12 cellular contexts compared by ENCODE assay signal in the genomic region with DNA sequence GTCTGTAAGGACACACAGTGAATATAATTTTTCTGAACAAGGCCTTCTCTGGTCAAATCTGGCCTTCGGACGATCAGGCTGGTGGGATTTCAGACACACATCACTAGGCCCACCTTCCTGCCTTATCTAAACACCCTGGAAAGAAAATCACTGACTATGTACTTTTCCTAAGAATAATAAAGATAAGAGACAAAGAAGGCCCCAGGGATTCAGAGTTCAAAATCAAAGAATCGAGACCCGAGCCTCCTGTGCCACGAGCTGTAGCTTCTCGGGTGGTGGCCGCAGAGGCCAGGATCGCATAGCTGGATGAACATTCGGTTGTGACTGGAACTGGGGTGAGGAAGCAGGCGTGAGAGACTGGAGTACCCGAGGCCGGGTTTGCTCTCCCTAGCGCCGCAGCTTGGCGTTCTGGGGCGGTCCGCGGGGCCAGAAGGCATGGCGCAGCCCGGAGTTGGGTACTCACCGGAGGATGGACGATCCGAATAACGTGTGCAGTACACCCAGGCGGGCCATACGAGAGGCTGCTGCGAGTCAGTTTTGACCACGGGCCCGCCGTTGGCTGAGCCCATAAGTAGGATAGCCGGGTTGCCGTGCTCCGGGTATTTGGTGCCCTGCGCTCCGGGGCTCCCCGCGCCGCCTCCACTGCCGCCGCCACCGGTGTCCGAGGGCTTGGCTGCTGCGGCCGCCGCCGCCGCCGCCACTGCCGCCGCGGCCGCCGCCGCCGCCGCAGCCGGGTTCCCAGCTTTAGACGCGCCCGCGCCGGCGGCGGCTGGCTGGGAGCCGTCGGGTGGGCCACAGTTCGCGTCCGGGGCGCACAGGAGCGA. TPM values are rescaled to one million over a fixed set of nuclear protein-coding genes. Genes with fewer than 3 reads are reported as not detected.
A peak's percentile ranks its signal among the peaks of the same experiment; 100 is the strongest.
DNase-seq lines count a peak whose midpoint lies in the region; ATAC-seq, FAIRE-seq and TF ChIP-seq lines count a peak whose summit lies in the region.
"Had no signal": no experiment of that assay in that cellular context is flagged by ENCODE, and none has a peak within 500 bp of the region (broad histone marks: within the 10 kb centered on the region; RNA-seq: fewer than 3 reads in every experiment).

No MANE protein-coding gene starts in this region.

- H3K4me1 ChIP-seq in endothelial cell of umbilical vein (ENCODE audit: control insufficient read depth, extremely low read depth, insufficient read depth, low read length) (peaks cover 4% of the 10 kb centered on the region), gastrocnemius medialis (peaks cover 8 to 9% of the 10 kb centered on the region in 2 donors)

- DNase-seq in NCI-H526 treated with DMSO at 0.1 percent for 48 hours (lab: John Stamatoyannopoulos, UW) (peak; percentile 31), NCI-H526 (lab: John Stamatoyannopoulos, UW) (no peak), HS-5 (ENCODE audit: low read depth) (peak; percentile 20), endothelial cell of umbilical vein (ENCODE audit: low read depth, low spot score) (no peak), gastrocnemius medialis (no peak)
- DNase-seq: ACHN; effector memory CD8-positive, alpha-beta T cell; KG1 had no signal

- FAIRE-seq in endothelial cell of umbilical vein (lab: Jason Lieb, UNC), result no peak

- ATAC-seq in gastrocnemius medialis, result no peak
- no peak for ATAC-seq in HG03097 (IDR thresholded peaks at IDR 0.05; ENCODE audit: low FRiP score, unreplicated experiment)
- no peak for ATAC-seq in GM18873 (IDR thresholded peaks at IDR 0.05; ENCODE audit: low FRiP score, unreplicated experiment)
- ATAC-seq in HG02870 (IDR thresholded peaks at IDR 0.05; ENCODE audit: unreplicated experiment), result no peak
- ATAC-seq: effector memory CD8-positive, alpha-beta T cell had no signal

- no peak overlapping the region for H2AFZ ChIP-seq in endothelial cell of umbilical vein (ENCODE audit: low read depth, low read length)

- CTCF ChIA-PET in endothelial cell of umbilical vein (lab: Charles Lee), result interaction anchor here (1.1 to 4.5 kb wide), 2 partner anchors 9 to 813 kb away, joined by 3 to 48 read pairs; no protein-coding TSS in a partner anchor

- H3K27ac ChIP-seq in endothelial cell of umbilical vein (ENCODE audit: insufficient read depth, low read depth, low read length), result no peak overlapping the region
- H3K27ac ChIP-seq in gastrocnemius medialis, result peak overlapping the region; percentile 92 to 97 (median 96)

- no peaks in the 10 kb centered on the region for H4K20me1 ChIP-seq in endothelial cell of umbilical vein (replicated peaks; ENCODE audit: control insufficient read depth, extremely low read depth, insufficient read depth, low read length)

- intact Hi-C loops in endothelial cell of umbilical vein (cut with micrococcal nuclease), result no loop called here
- intact Hi-C loops in gastrocnemius medialis (cut with DNase I; ENCODE audit: low total_unique reads), result loop anchor here (5.0 kb wide), 1 partner anchor 911 kb away; a partner anchor contains a TSS

- H3K4me3 ChIP-seq in endothelial cell of umbilical vein (replicated peaks in 1 of 3; ENCODE audit: insufficient read depth in 1 of 3, low read depth in 1 of 3, low read length in 3 of 3) (no peak overlapping the region), gastrocnemius medialis (peak overlapping the region; percentile 56 to 93 (median 80))

- H3K36me3 ChIP-seq in endothelial cell of umbilical vein (ENCODE audit: control insufficient read depth in 2 of 2, extremely low read depth in 1 of 2, insufficient read depth in 2 of 2, low read length in 2 of 2), result no peaks in the 10 kb centered on the region
- H3K36me3 ChIP-seq in gastrocnemius medialis, result no peaks in the 10 kb centered on the region

- no peak overlapping the region for H3K4me2 ChIP-seq in endothelial cell of umbilical vein (ENCODE audit: insufficient read depth, low read length)

- peaks cover 83 to 94% of the 10 kb centered on the region in 2 experiments for H3K27me3 ChIP-seq in endothelial cell of umbilical vein (ENCODE audit: control insufficient read depth in 2 of 2, insufficient read depth in 2 of 2, low read length in 2 of 2)
- no peaks in the 10 kb centered on the region for H3K27me3 ChIP-seq in gastrocnemius medialis

- in situ Hi-C loops in gastrocnemius medialis (cut with MboI; ENCODE audit: low sequenced_read_pairs in 4 of 4), result loop anchor here in 1 of 4 donors (10.0 kb wide), 1 partner anchor 531 kb away; no protein-coding TSS in a partner anchor

- TF ChIP-seq CTCF in endothelial cell of umbilical vein (IDR thresholded peaks at IDR 0.05; ENCODE audit: extremely low read depth in 1 of 2, insufficient read depth in 1 of 2, low read depth in 1 of 2, low read length in 2 of 2), result no peak
- TF ChIP-seq CTCF in gastrocnemius medialis (IDR thresholded peaks at IDR 0.05 in 4 of 5, conservative IDR thresholded peaks at IDR 0.05 in 1 of 5), result no peak

- dilution Hi-C loops in endothelial cell of umbilical vein (cut with MboI; ENCODE audit: extremely low pct_ligation_motif_present, low sequenced_read_pairs), result no loop called here

- no peak overlapping the region for H3K9ac ChIP-seq in endothelial cell of umbilical vein (replicated peaks; ENCODE audit: extremely low read depth, insufficient read depth, low read length)

- no peaks in the 10 kb centered on the region for H3K9me3 ChIP-seq in endothelial cell of umbilical vein (replicated peaks; ENCODE audit: control insufficient read depth, insufficient read depth, low read length)
- H3K9me3 ChIP-seq in gastrocnemius medialis, result no peaks in the 10 kb centered on the region

- POLR2A ChIA-PET in endothelial cell of umbilical vein (lab: Charles Lee), result no interaction called here

- H3K79me2 ChIP-seq in endothelial cell of umbilical vein (ENCODE audit: control insufficient read depth, insufficient read depth, low read length), result no peaks in the 10 kb centered on the region

- TF ChIP-seq POLR2A in endothelial cell of umbilical vein (IDR thresholded peaks at IDR 0.05; ENCODE audit: low read depth, low read length), result no peak
- TF ChIP-seq POLR2A in gastrocnemius medialis (IDR thresholded peaks at IDR 0.05), result no peak

- no peaks in the 10 kb centered on the region for H3K9me1 ChIP-seq in endothelial cell of umbilical vein (replicated peaks; ENCODE audit: control insufficient read depth, extremely low read depth, insufficient read depth, low read length)

- BruUV-seq in endothelial cell of umbilical vein (replicated peaks; lab: Mats Ljungman, UMichigan), result no TSS peak

TF ChIP-seq in endothelial cell of umbilical vein, 7 proteins besides CTCF, POLR2A, EP300 and RAD21:
- TF ChIP-seq FOS (IDR thresholded peaks at IDR 0.05; ENCODE audit: borderline replicate concordance, insufficient read depth, low read length), result no peak
- TF ChIP-seq EZH2 (IDR thresholded peaks at IDR 0.05; ENCODE audit: borderline replicate concordance, low read depth, low read length, severe bottlenecking), result peak; percentile 70
TF ChIP-seq in endothelial cell of umbilical vein: peak in this region for 1.

RNA-seq across cellular contexts. Expression of a gene that starts 1.4 kb away (rescaled TPM):
- total RNA-seq in endothelial cell of umbilical vein, result not detected in 2 replicates
- not detected in 2 replicates for polyA plus RNA-seq in endothelial cell of umbilical vein
- polyA plus RNA-seq in endothelial cell of umbilical vein (2011; cell fraction: cytosol; rRNA removed), result not detected in 2 replicates
- polyA plus RNA-seq in endothelial cell of umbilical vein (2011; cell fraction: nucleus; rRNA removed), result not detected in 2 replicates
- polyA plus RNA-seq in endothelial cell of umbilical vein (2012), result not detected in 2 replicates
- polyA minus RNA-seq in endothelial cell of umbilical vein, result not detected in 2 replicates
- polyA minus RNA-seq in endothelial cell of umbilical vein (2011; cell fraction: cytosol; rRNA and poly(A)+ RNA removed), result not detected
- not detected in 2 replicates for polyA minus RNA-seq in endothelial cell of umbilical vein (2011; cell fraction: nucleus; rRNA and poly(A)+ RNA removed)
- 10 to 100 TPM in 1 of 4 donors, 1 to 10 TPM in 3; 3.9 to 11.0 (median 6.7) TPM for total RNA-seq in gastrocnemius medialis
- total RNA-seq: liver had no signal
- polyA plus RNA-seq: liver had no signal

Comparison
In these comparisons a context has a peak if more than half of its experiments do, and no peak if none do; other contexts are left out.
1. DNase-seq: peak in NCI-H526 treated with DMSO at 0.1 percent for 48 hours (single experiment) and HS-5 (single experiment); none in NCI-H526 (0 of 2), endothelial cell of umbilical vein (single experiment) and gastrocnemius medialis (0 of 2).
2. H3K4me3 ChIP-seq: peak in gastrocnemius medialis (4 of 4); none in endothelial cell of umbilical vein (0 of 3).